In the genomic region with DNA sequence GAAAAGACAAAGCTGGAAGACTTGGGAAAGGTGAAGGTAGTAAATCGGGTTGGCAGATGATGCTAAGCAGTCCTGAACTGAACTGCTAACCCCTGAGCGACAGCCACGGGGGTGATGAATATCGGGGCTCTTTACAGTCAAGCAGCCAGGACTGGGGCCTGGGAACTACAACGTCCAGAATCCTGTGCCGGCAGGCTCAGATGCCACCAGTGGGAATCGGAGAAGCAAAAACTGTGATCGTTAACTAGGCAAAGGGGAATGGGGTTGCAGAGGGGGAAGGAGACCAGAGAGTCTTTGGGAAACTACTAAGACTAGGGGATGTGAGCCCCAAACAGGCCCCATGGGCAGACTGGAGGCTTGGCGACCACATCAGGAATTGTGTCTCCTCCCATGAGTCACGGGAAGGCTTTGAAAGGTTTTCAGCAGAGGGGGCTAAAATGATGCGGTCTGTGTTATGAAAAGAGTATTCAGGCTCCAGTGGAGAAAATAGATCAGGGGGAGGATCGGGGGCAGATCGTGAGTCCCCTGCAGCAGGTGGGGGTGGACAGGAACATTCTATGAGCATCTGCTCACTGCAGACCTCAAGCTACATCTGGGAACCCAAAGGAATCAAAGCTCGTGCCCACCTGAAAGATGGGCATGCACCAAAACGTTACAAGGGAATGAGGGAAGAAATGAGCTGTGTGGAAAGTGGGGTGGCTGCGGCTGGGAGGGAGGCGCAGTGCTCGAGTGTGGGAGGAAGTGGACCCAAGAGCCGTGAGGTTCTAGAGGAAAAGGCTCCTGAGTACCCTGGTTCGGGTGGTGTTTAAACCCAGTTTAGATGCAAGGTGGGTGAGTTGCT, we compare ENCODE assay signal across 17 cellular contexts. TPM values are rescaled to one million over a fixed set of nuclear protein-coding genes. Genes with fewer than 3 reads are reported as not detected.
"Had no signal": no experiment of that assay in that cellular context is flagged by ENCODE, and none has a peak within 500 bp of the region (broad histone marks: within the 10 kb centered on the region; RNA-seq: fewer than 3 reads in every experiment).

No MANE protein-coding gene starts in this region.

- H3K4me1 ChIP-seq: gastrocnemius medialis, right lobe of liver, SJCRH30, tibial nerve, vagina had no signal

- H3K4me3 ChIP-seq: cardiac muscle cell, coronary artery, gastrocnemius medialis, ovary, right lobe of liver, SJCRH30, tibial nerve, vagina had no signal

- H3K4me3 Mint-ChIP-seq: activated naive CD4-positive, alpha-beta T cell treated with anti-CD3 and anti-CD28 coated beads for 36 hours; immature natural killer cell; naive thymus-derived CD4-positive, alpha-beta T cell; stimulated activated naive B cell treated with anti-CD40 and anti-IgM and Interleukin-4, amounts not matched to agents 10 μg/mL and 1 μg/mL and 100 μg/mL, for 72 hours; T-helper 1 cell treated with Interleukin-12 subunit alpha and Interleukin-12 subunit beta and Interleukin-4 antibody, amounts not matched to agents 30 μg/mL and 1 μg/mL, for 36 hours had no signal

- H3K27me3 Mint-ChIP-seq: naive thymus-derived CD4-positive, alpha-beta T cell had no signal

- H3K27me3 ChIP-seq: cardiac muscle cell, gastrocnemius medialis, ovary, right lobe of liver, SJCRH30, tibial nerve, vagina had no signal

- DNase-seq: activated CD4-positive, alpha-beta T cell treated with anti-CD3 and anti-CD28 coated beads, Interleukin-2, amount 50 U/mL, for 48 hours; activated naive CD4-positive, alpha-beta T cell treated with anti-CD3 and anti-CD28 coated beads for 36 hours; effector CD4-positive, alpha-beta T cell; gastrocnemius medialis; immature natural killer cell; mesenchymal stem cell; naive thymus-derived CD4-positive, alpha-beta T cell; ovary; SJCRH30; stimulated activated naive B cell treated with anti-CD40 and anti-IgM and Interleukin-4, amounts not matched to agents 10 μg/mL and 1 μg/mL and 100 μg/mL, for 72 hours had no signal

- H3K27ac ChIP-seq: cardiac muscle cell, gastrocnemius medialis, ovary, right lobe of liver, SJCRH30, tibial nerve, vagina had no signal

- H3K27ac Mint-ChIP-seq: activated naive CD4-positive, alpha-beta T cell treated with anti-CD3 and anti-CD28 coated beads for 36 hours; immature natural killer cell; stimulated activated naive B cell treated with anti-CD40 and anti-IgM and Interleukin-4, amounts not matched to agents 10 μg/mL and 1 μg/mL and 100 μg/mL, for 72 hours had no signal

- ATAC-seq: esophagus mucosa; gastrocnemius medialis; naive thymus-derived CD4-positive, alpha-beta T cell; right lobe of liver; stimulated activated naive B cell treated with anti-CD40 and anti-IgM and Interleukin-4, amounts not matched to agents 10 μg/mL and 1 μg/mL and 100 μg/mL, for 72 hours had no signal

- H3K36me3 ChIP-seq: gastrocnemius medialis, ovary, right lobe of liver, SJCRH30, tibial nerve, vagina had no signal

- H3K36me3 Mint-ChIP-seq: immature natural killer cell; stimulated activated naive B cell treated with anti-CD40 and anti-IgM and Interleukin-4, amounts not matched to agents 10 μg/mL and 1 μg/mL and 100 μg/mL, for 72 hours had no signal

- H3K4me1 Mint-ChIP-seq: immature natural killer cell; stimulated activated naive B cell treated with anti-CD40 and anti-IgM and Interleukin-4, amounts not matched to agents 10 μg/mL and 1 μg/mL and 100 μg/mL, for 72 hours had no signal

- H3K9me3 ChIP-seq: gastrocnemius medialis, ovary, right lobe of liver, SJCRH30, vagina had no signal

RNA-seq across cellular contexts. Expression of a gene that starts 53.8 kb away (rescaled TPM):
- total RNA-seq: SJCRH30 had no signal
